In genomic region chr3:143135150-143135549, GRCh38 we compare ENCODE assay signal across 8 cellular contexts. TPM values are rescaled to one million over a fixed set of nuclear protein-coding genes. Genes with fewer than 3 reads are reported as not detected.
DNase-seq lines count a peak whose midpoint lies in the region; ATAC-seq and TF ChIP-seq lines count a peak whose summit lies in the region.

No MANE protein-coding gene starts in this region.

- in situ Hi-C loops in GM13976 (cut with MboI; ENCODE audit: low sequenced_read_pairs, unreplicated experiment), result no loop called here

- H3K4me3 ChIP-seq in choroid plexus epithelial cell (ENCODE audit: low read depth, low read length), result no peak overlapping the region

- DNase-seq in GM04504 (ENCODE audit: low read depth), result peak; percentile 79
- DNase-seq in NCI-H69 (lab: John Stamatoyannopoulos, UW), result peak; percentile 67
- DNase-seq in choroid plexus epithelial cell (ENCODE audit: low read depth), result peak; percentile 96
- DNase-seq in omental fat pad (ENCODE audit: low spot score), result no peak
- no peak for DNase-seq in GM13976 (ENCODE audit: low spot score)
- DNase-seq in retina, result no peak

- peak; percentile 51 for ATAC-seq in omental fat pad (ENCODE audit: low FRiP score)
- no peak for ATAC-seq in GM21786 (IDR thresholded peaks at IDR 0.05; ENCODE audit: unreplicated experiment)
- ATAC-seq in GM18907 (IDR thresholded peaks at IDR 0.05; ENCODE audit: unreplicated experiment), result no peak

- TF ChIP-seq CTCF in choroid plexus epithelial cell (conservative IDR thresholded peaks at IDR 0.05; ENCODE audit: low read depth, low read length) (peak; percentile 37), omental fat pad (IDR thresholded peaks at IDR 0.05) (no peak), GM13976 (IDR thresholded peaks at IDR 0.05; ENCODE audit: borderline replicate concordance, control extremely low read depth, extremely low read depth, insufficient read depth, missing control alignments) (no peak)

RNA-seq across cellular contexts. Expression of gene CHST2, which starts 15.6 kb away (rescaled TPM):
- 10 to 100 TPM in 2 of 4 donors, 1 to 10 TPM in 2; 4.1 to 18.9 (median 12.3) TPM for total RNA-seq in omental fat pad

Comparison
In these comparisons a context has a peak if more than half of its experiments do, and no peak if none do; other contexts are left out.
1. DNase-seq: peak in GM04504 (single experiment), NCI-H69 (single experiment) and choroid plexus epithelial cell (single experiment); none in omental fat pad (single experiment), GM13976 (single experiment) and retina (single experiment).